12 cellular contexts compared by ENCODE assay signal in the genomic region with DNA sequence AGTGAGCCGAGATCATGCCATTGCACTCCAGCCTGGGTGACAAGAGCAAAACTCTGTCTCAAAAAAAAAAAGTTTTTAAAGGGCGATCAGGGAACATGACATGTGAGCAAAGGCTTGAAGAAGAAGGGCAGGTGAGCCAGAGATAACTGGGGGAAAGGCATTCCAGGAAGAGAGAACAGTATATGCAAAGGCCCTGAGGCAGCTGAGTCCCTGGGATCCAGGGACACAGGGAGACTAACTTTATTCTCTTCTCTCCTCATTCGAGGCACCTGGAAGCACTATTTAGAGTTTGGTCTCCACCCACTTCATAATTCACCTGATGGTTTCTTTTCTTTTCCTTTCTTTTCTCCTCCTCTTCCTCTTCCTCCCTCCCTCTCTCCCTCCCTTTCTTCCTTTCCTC. TPM values are rescaled to one million over a fixed set of nuclear protein-coding genes. Genes with fewer than 3 reads are reported as not detected.
"Had no signal": no experiment of that assay in that cellular context is flagged by ENCODE, and none has a peak within 500 bp of the region (broad histone marks: within the 10 kb centered on the region; RNA-seq: fewer than 3 reads in every experiment).

No MANE protein-coding gene starts in this region.

- H3K9ac ChIP-seq: GM23248 had no signal

- H3K4me2 ChIP-seq: GM23338 had no signal

- H3K36me3 ChIP-seq: HAP-1 had no signal

- H3K4me1 ChIP-seq: HAP-1 had no signal

- DNase-seq: GM23248, GOT3, H7, H9, HCEC 1CT, HFFc6 had no signal

- FAIRE-seq: H1, H54 had no signal

- H3K4me3 ChIP-seq: GM23248, GM23338, HAP-1 had no signal

- ATAC-seq: GM23338, HCT116 had no signal

- H2AFZ ChIP-seq: GM23248, GM23338 had no signal

- H3K27ac ChIP-seq: GM23248 had no signal

- H3K9me3 ChIP-seq: HAP-1 had no signal

RNA-seq across cellular contexts. Expression of a gene that starts 24.5 kb away (rescaled TPM):
- total RNA-seq: GM23248, GM23338, H1, H4, H7, H9, HFFc6 had no signal
- polyA plus RNA-seq: GM23248, H1 had no signal
